In the genomic region with DNA sequence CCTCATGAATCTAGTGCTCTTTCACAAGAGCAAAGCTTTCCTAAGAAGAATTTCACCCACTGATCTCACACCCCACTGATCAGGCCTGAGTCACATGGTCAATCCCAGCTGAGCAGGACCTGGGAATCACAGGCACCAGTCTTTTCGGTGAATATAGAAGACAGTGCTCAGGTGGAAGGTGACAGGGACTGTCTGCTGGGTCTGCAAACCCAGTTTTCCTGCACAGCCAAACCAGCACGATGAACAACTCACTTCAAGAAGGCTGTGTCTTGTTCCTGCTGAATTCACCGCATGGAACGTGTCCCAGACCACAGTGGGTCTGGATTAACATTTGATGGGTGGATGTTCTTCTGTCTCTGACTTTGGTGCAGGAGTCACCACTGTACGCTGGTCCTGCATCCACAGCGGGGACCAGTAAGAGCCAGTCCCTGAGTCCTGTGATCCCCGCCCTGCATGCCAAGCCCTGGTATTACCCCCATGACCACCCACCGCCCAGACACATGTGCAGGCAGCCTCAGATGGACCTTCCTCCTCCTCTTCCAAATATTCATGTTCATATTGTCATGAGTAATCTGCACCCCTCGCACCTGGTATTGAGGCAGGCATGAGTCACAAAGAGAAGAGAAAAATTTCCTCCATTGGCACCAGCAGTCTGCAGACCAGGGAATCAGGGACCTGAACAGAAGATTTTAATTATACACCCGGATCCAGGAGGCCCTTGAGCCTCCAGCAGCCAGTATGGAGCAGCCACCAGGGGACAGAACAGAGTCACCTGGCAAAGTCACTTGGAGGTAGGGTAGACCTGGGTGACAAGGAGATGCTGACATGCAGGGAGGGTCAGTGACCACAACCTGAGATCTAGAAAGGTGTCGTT, we compare ENCODE assay signal across 18 cellular contexts. TPM values are rescaled to one million over a fixed set of nuclear protein-coding genes. Genes with fewer than 3 reads are reported as not detected.
DNase-seq lines count a peak whose midpoint lies in the region; ATAC-seq and TF ChIP-seq lines count a peak whose summit lies in the region.
"Had no signal": no experiment of that assay in that cellular context is flagged by ENCODE, and none has a peak within 500 bp of the region (broad histone marks: within the 10 kb centered on the region; RNA-seq: fewer than 3 reads in every experiment).

No MANE protein-coding gene starts in this region.

- POLR2A ChIA-PET in PC-3 (lab: Charles Lee; ENCODE audit: unreplicated experiment), result no interaction called here

- 86 to 87% methylated on average over 9 to 10 of the region's 11 CpGs for WGBS in thyroid gland, 2 donors

- CTCF ChIA-PET in PC-3 (lab: Charles Lee), result interaction anchor here (0.6 kb wide), 1 partner anchor 995 kb away, joined by 8 read pairs; no protein-coding TSS in a partner anchor

- H3K9me3 ChIP-seq in BLaER1 treated with 17β-estradiol and CSF1 and Interleukin-3, amounts not matched to agents 10 nM and 100 nM (replicated peaks in 1 of 11), result peaks cover 8 to 10% (median 9%) of the 10 kb centered on the region in 11 experiments
- H3K9me3 ChIP-seq in PC-3 (ENCODE audit: low read length) (no peaks in the 10 kb centered on the region), thyroid gland (no peaks in the 10 kb centered on the region)

- peaks cover 39 to 74% (median 64%) of the 10 kb centered on the region in 10 experiments for H3K4me1 ChIP-seq in BLaER1 treated with 17β-estradiol and CSF1 and Interleukin-3, amounts not matched to agents 10 nM and 100 nM
- no peaks in the 10 kb centered on the region for H3K4me1 ChIP-seq in PC-3 (ENCODE audit: insufficient read depth, low read length)
- no peaks in the 10 kb centered on the region for H3K4me1 ChIP-seq in thyroid gland
- H3K4me1 ChIP-seq: gastroesophageal sphincter had no signal

- intact Hi-C loops in PC-3 (cut with micrococcal nuclease) (loop anchor here (5.0 kb wide), 1 partner anchor 92 kb away; no protein-coding TSS in a partner anchor), thyroid gland (cut with DNase I) (no loop called here)

- H3K27me3 ChIP-seq in BLaER1 treated with 17β-estradiol and CSF1 and Interleukin-3, amounts not matched to agents 10 nM and 100 nM, result no peaks in the 10 kb centered on the region
- H3K27me3 ChIP-seq in PC-3 (ENCODE audit: low read length) (no peaks in the 10 kb centered on the region; the same call in 1 of the 2 replicates), thyroid gland (no peaks in the 10 kb centered on the region)

- BruUV-seq in PC-3 (replicated peaks; lab: Mats Ljungman, UMichigan), result no TSS peak

- no peaks in the 10 kb centered on the region for H3K79me2 ChIP-seq in PC-3 (ENCODE audit: low read length)

- no peak overlapping the region for H2AFZ ChIP-seq in PC-3 (ENCODE audit: low read length)

- H3K27ac ChIP-seq in BLaER1 treated with 17β-estradiol and CSF1 and Interleukin-3, amounts not matched to agents 10 nM and 100 nM, result 0 out of 22 replicates have a peak overlapping the region, but pooled peaks of 2 of the 11 experiments have one; percentile 9 to 91
- H3K27ac ChIP-seq in PC-3 (ENCODE audit: low read length) (no peak overlapping the region), thyroid gland (no peak overlapping the region)
- H3K27ac ChIP-seq: gastroesophageal sphincter had no signal

- DNase-seq in PC-3, result peak; percentile 3
- peak; percentile 37 for DNase-seq in left lobe of liver (ENCODE audit: low spot score)
- DNase-seq in thyroid gland, result no peak
- DNase-seq in foreskin melanocyte, result no peak
- DNase-seq in activated naive CD4-positive, alpha-beta T cell treated with Interleukin-2 at 50 U/mL for 16 hours, result no peak
- DNase-seq: activated T-cell treated with anti-CD3 and anti-CD28 coated beads, Interleukin-2, amount 50 U/mL, for 24 hours; DMS79 treated with DMSO at 0.1 percent for 48 hours; mesenchymal stem cell; NCI-H2029; stimulated activated CD4-positive, alpha-beta T cell treated with anti-CD3 and anti-CD28 coated beads, Interleukin-4, amount 100 ng/mL, for 24 hours; T-helper 1 cell; trophoblast cell had no signal

- 0 out of 22 replicates have a peak, but pooled peaks cover 0 to 4% (median 0%) of the 10 kb centered on the region in 11 experiments for H3K36me3 ChIP-seq in BLaER1 treated with 17β-estradiol and CSF1 and Interleukin-3, amounts not matched to agents 10 nM and 100 nM
- no peaks in the 10 kb centered on the region for H3K36me3 ChIP-seq in PC-3 (ENCODE audit: low read depth, low read length)
- H3K36me3 ChIP-seq in thyroid gland, result no peaks in the 10 kb centered on the region
- H3K36me3 ChIP-seq: gastroesophageal sphincter had no signal

- ATAC-seq in PC-3 (no peak), left lobe of liver (no peak)
- ATAC-seq: activated CD4-positive, CD25-positive, alpha-beta regulatory T cell treated with anti-CD3 and anti-CD28 coated beads, Interleukin-2, amount 50 U/mL, for 24 hours; gastroesophageal sphincter had no signal

- TF ChIP-seq POLR2A in thyroid gland (IDR thresholded peaks at IDR 0.05), result no peak

- TF ChIP-seq CTCF in GM12874 (IDR thresholded peaks at IDR 0.05; ENCODE audit: insufficient read depth, low read depth, low read length) (0 out of 2 replicates have a peak, but pooled peaks have one; percentile 7), PC-3 (conservative IDR thresholded peaks at IDR 0.05; ENCODE audit: low read depth, low read length) (peak; percentile 29; the same call in 1 of the 2 replicates), thyroid gland (IDR thresholded peaks at IDR 0.05) (no peak)

- H3K4me2 ChIP-seq in BLaER1 treated with 17β-estradiol and CSF1 and Interleukin-3, amounts not matched to agents 10 nM and 100 nM, result peak overlapping the region in 8 of 11 experiments; percentile 68 to 98 (median 86); a peak in 15 of 22 replicates
- H3K4me2 ChIP-seq in PC-3 (ENCODE audit: low read length), result no peak overlapping the region

- no peaks in the 10 kb centered on the region for H3F3A ChIP-seq in PC-3 (ENCODE audit: low read length, unreplicated experiment)

- H3K9ac ChIP-seq in BLaER1 treated with 17β-estradiol and CSF1 and Interleukin-3, amounts not matched to agents 10 nM and 100 nM, result no peak overlapping the region
- no peak overlapping the region for H3K9ac ChIP-seq in PC-3 (ENCODE audit: low read length)

- no peaks in the 10 kb centered on the region for H3K9me2 ChIP-seq in PC-3 (replicated peaks; ENCODE audit: low read length)

- H3K4me3 ChIP-seq in BLaER1 treated with 17β-estradiol and CSF1 and Interleukin-3, amounts not matched to agents 10 nM and 100 nM, result no peak overlapping the region
- H3K4me3 ChIP-seq in PC-3 (ENCODE audit: low read length) (no peak overlapping the region), thyroid gland (replicated peaks in 1 of 3) (no peak overlapping the region)
- H3K4me3 ChIP-seq: gastroesophageal sphincter had no signal

- no peaks in the 10 kb centered on the region for H4K20me1 ChIP-seq in BLaER1 treated with 17β-estradiol and CSF1 and Interleukin-3, amounts not matched to agents 10 nM and 100 nM
- H4K20me1 ChIP-seq in PC-3 (ENCODE audit: low read length), result no peaks in the 10 kb centered on the region

RNA-seq across cellular contexts. Expression of gene IGLL5, which starts 8.6 kb away (rescaled TPM):
- total RNA-seq in PC-3 (2014; rRNA removed) (not detected in 2 replicates), left lobe of liver (1.2 TPM), thyroid gland (10 to 100 TPM in 1 of 4 donors, 1 to 10 TPM in 1, not detected in 2; 1.8 to 15.7 TPM)
- total RNA-seq: M059J, neural crest cell had no signal

Comparison
In these comparisons a context has a peak if more than half of its experiments do, and no peak if none do; other contexts are left out.
1. CTCF ChIP-seq: peak in GM12874 (single experiment) and PC-3 (single experiment); none in thyroid gland (0 of 6).
2. DNase-seq: peak in PC-3 (single experiment) and left lobe of liver (single experiment); none in thyroid gland (0 of 2), foreskin melanocyte (single experiment) and activated naive CD4-positive, alpha-beta T cell treated with Interleukin-2 at 50 U/mL for 16 hours (single experiment).